Comparison of ENCODE assay signal across 11 cellular contexts in genomic region chr2:120238728-120239487, GRCh38. TPM values are rescaled to one million over a fixed set of nuclear protein-coding genes. Genes with fewer than 3 reads are reported as not detected.
DNase-seq lines count a peak whose midpoint lies in the region; ATAC-seq, FAIRE-seq and TF ChIP-seq lines count a peak whose summit lies in the region.
"Had no signal": no experiment of that assay in that cellular context is flagged by ENCODE, and none has a peak within 500 bp of the region (broad histone marks: within the 10 kb centered on the region; RNA-seq: fewer than 3 reads in every experiment).

No MANE protein-coding gene starts in this region.

- peak; percentile 27; the same call in 1 of the 3 replicates for ATAC-seq in DND-41 (ENCODE audit: insufficient read depth, low read depth)
- peak in 3 of 4 donors; percentile 54 to 71 (median 65) for ATAC-seq in pancreas

- FAIRE-seq in pancreas (lab: Jason Lieb, UNC) = no peak

- H2AFZ ChIP-seq in DND-41 (ENCODE audit: low read depth, low read length) = no peak overlapping the region

- 80 to 81% methylated on average over 21 to 22 of the region's 22 CpGs for WGBS in pancreas, 2 donors
- WGBS in testis, 2 donors = 73 to 90% methylated on average over 21 to 22 of the region's 22 CpGs

- no peak overlapping the region for H3K27ac Mint-ChIP-seq in activated CD4-positive, alpha-beta memory T cell treated with anti-CD3 and anti-CD28 coated beads, Interleukin-2, amount 10 ng/mL, durations not matched to agents 7 days and 5 days
- H3K27ac Mint-ChIP-seq: activated naive CD4-positive, alpha-beta T cell treated with anti-CD3 and anti-CD28 coated beads for 36 hours had no signal

- H3K79me2 ChIP-seq in DND-41 (ENCODE audit: insufficient read depth, low read length) = no peaks in the 10 kb centered on the region

- intact Hi-C loops in pancreas (cut with DNase I) (no loop called here), testis (cut with DNase I; ENCODE audit: low total_unique reads) (no loop called here)

- H3K36me3 ChIP-seq in DND-41 (ENCODE audit: insufficient read depth, low read length) (no peaks in the 10 kb centered on the region), SJSA1 (no peaks in the 10 kb centered on the region), pancreas (no peaks in the 10 kb centered on the region), testis (ENCODE audit: low read depth, missing control alignments) (no peaks in the 10 kb centered on the region)

- H3K4me2 ChIP-seq in DND-41 (ENCODE audit: insufficient read depth, low read length) = no peak overlapping the region

- peaks cover 8% of the 10 kb centered on the region for H3K9me3 Mint-ChIP-seq in activated CD4-positive, alpha-beta memory T cell treated with anti-CD3 and anti-CD28 coated beads, Interleukin-2, amount 10 ng/mL, durations not matched to agents 7 days and 5 days

- H3K4me1 Mint-ChIP-seq in activated CD4-positive, alpha-beta memory T cell treated with anti-CD3 and anti-CD28 coated beads, Interleukin-2, amount 10 ng/mL, durations not matched to agents 7 days and 5 days = peaks cover 14% of the 10 kb centered on the region

- POLR2A ChIA-PET in activated CD4-positive, alpha-beta memory T cell treated with anti-CD3 and anti-CD28 coated beads, Interleukin-2, amount 10 ng/mL, durations not matched to agents 7 days and 5 days (lab: Charles Lee) = interaction anchor here (1.8 kb wide), 1 partner anchor 14 kb away, joined by 5 read pairs; the partner anchor contains the start of gene RALB

- H3K4me3 ChIP-seq in DND-41 (ENCODE audit: low read depth in 1 of 2, low read length in 2 of 2) = no peak overlapping the region
- no peak overlapping the region for H3K4me3 ChIP-seq in SJSA1
- H3K4me3 ChIP-seq in fibroblast of mammary gland (ENCODE audit: control insufficient read depth, low read depth, low read length) = no peak overlapping the region
- H3K4me3 ChIP-seq in pancreas = no peak overlapping the region
- no peak overlapping the region for H3K4me3 ChIP-seq in testis

- CTCF ChIA-PET in activated CD4-positive, alpha-beta memory T cell treated with anti-CD3 and anti-CD28 coated beads, Interleukin-2, amount 10 ng/mL, durations not matched to agents 7 days and 5 days (lab: Charles Lee) = no interaction called here

- no peak for TF ChIP-seq CTCF in DND-41 (IDR thresholded peaks at IDR 0.05; ENCODE audit: borderline replicate concordance, extremely low read depth, low read length, poor library complexity, severe bottlenecking)
- TF ChIP-seq CTCF in fibroblast of mammary gland (conservative IDR thresholded peaks at IDR 0.05; ENCODE audit: control insufficient read depth, insufficient read depth, low read depth, low read length) = no peak
- no peak for TF ChIP-seq CTCF in pancreas (IDR thresholded peaks at IDR 0.05)
- no peak for TF ChIP-seq CTCF in testis (IDR thresholded peaks at IDR 0.05)

- H3K4me1 ChIP-seq in DND-41 (ENCODE audit: insufficient read depth, low read length) (no peaks in the 10 kb centered on the region), SJSA1 (replicated peaks) (peaks cover 38% of the 10 kb centered on the region), pancreas (no peaks in the 10 kb centered on the region), testis (peaks cover 5% of the 10 kb centered on the region)

- TF ChIP-seq POLR2A in testis (IDR thresholded peaks at IDR 0.05) = no peak

- H3K9me3 ChIP-seq in DND-41 (ENCODE audit: insufficient read depth, low read length, severe bottlenecking) (no peaks in the 10 kb centered on the region), SJSA1 (replicated peaks) (no peaks in the 10 kb centered on the region), pancreas (no peaks in the 10 kb centered on the region), testis (no peaks in the 10 kb centered on the region)

- H4K20me1 ChIP-seq in DND-41 (ENCODE audit: insufficient read depth, low read length) = no peaks in the 10 kb centered on the region

- H3K27ac ChIP-seq in DND-41 (ENCODE audit: low read length) (no peak overlapping the region), SJSA1 (peak overlapping the region; percentile 21; the same call in 1 of the 2 replicates), pancreas (no peak overlapping the region), testis (peak overlapping the region in 1 of 2 donors; percentile 35)

- H3K9ac ChIP-seq in DND-41 (ENCODE audit: low read depth, low read length) = no peak overlapping the region

- no peaks in the 10 kb centered on the region for H3K27me3 ChIP-seq in DND-41 (ENCODE audit: insufficient read depth, low read length, poor library complexity)
- no peaks in the 10 kb centered on the region for H3K27me3 ChIP-seq in SJSA1 (replicated peaks)
- no peaks in the 10 kb centered on the region for H3K27me3 ChIP-seq in pancreas
- no peaks in the 10 kb centered on the region for H3K27me3 ChIP-seq in testis

- H3K36me3 Mint-ChIP-seq in activated CD4-positive, alpha-beta memory T cell treated with anti-CD3 and anti-CD28 coated beads, Interleukin-2, amount 10 ng/mL, durations not matched to agents 7 days and 5 days (ENCODE audit: low read depth) = peaks cover 3% of the 10 kb centered on the region

- H3K4me3 Mint-ChIP-seq in activated CD4-positive, alpha-beta memory T cell treated with anti-CD3 and anti-CD28 coated beads, Interleukin-2, amount 10 ng/mL, durations not matched to agents 7 days and 5 days = no peak overlapping the region
- H3K4me3 Mint-ChIP-seq: activated naive CD4-positive, alpha-beta T cell treated with anti-CD3 and anti-CD28 coated beads for 36 hours had no signal

- DNase-seq in DND-41 (no peak), SJSA1 (ENCODE audit: low read depth in 1 of 2, low spot score in 2 of 2) (peak; percentile 43 to 91), fibroblast of mammary gland (ENCODE audit: low read depth) (peak; percentile 90), pancreas (peak in 1 of 6 donors; percentile 50), HuH-7 (ENCODE audit: low spot score) (no peak), NCI-H1694 treated with DMSO at 0.1 percent for 48 hours (lab: John Stamatoyannopoulos, UW) (no peak), testis (no peak)
- DNase-seq in activated CD4-positive, alpha-beta memory T cell treated with anti-CD3 and anti-CD28 coated beads, Interleukin-2, amount 10 ng/mL, durations not matched to agents 7 days and 5 days = no peak
- DNase-seq: activated naive CD4-positive, alpha-beta T cell treated with anti-CD3 and anti-CD28 coated beads for 36 hours; KG1; SIG-M5 had no signal

- H3K27me3 Mint-ChIP-seq in activated CD4-positive, alpha-beta memory T cell treated with anti-CD3 and anti-CD28 coated beads, Interleukin-2, amount 10 ng/mL, durations not matched to agents 7 days and 5 days = no peaks in the 10 kb centered on the region

RNA-seq across cellular contexts. Expression of gene RALB, which starts 13.7 kb away (rescaled TPM):
- total RNA-seq in SJSA1 (2014; rRNA removed; shearing (Covaris generic)) = 63.1 and 84.7 TPM in 2 replicates
- total RNA-seq in pancreas (10 to 100 TPM; 12.0 to 24.2 (median 15.4) TPM), testis (10 to 100 TPM; 88.7 to 91.6 TPM)
- polyA plus RNA-seq in pancreas (10 to 100 TPM in 1 of 2 donors, 1 to 10 TPM in 1; 9.8 to 18.5 TPM), testis (ENCODE audit: insufficient read depth, low read depth, low replicate concordance) (69.9 TPM)
- total RNA-seq in activated CD4-positive, alpha-beta memory T cell treated with anti-CD3 and anti-CD28 coated beads, Interleukin-2, amount 10 ng/mL, durations not matched to agents 7 days and 5 days = 10 to 100 TPM; 59.2 to 59.3 TPM

RNA-seq across cellular contexts. Expression of gene TMEM185B, which starts 15.7 kb away (rescaled TPM):
- total RNA-seq in SJSA1 (2014; rRNA removed; shearing (Covaris generic)) = 52.8 and 54.5 TPM in 2 replicates
- total RNA-seq in pancreas (10 to 100 TPM in 3 of 6 donors, 1 to 10 TPM in 3; 6.6 to 13.5 (median 11.0) TPM), testis (10 to 100 TPM; 63.4 to 72.5 TPM)
- polyA plus RNA-seq in pancreas (1 to 10 TPM; 2.8 to 5.7 TPM), testis (ENCODE audit: insufficient read depth, low read depth, low replicate concordance) (41.2 TPM)
- total RNA-seq in activated CD4-positive, alpha-beta memory T cell treated with anti-CD3 and anti-CD28 coated beads, Interleukin-2, amount 10 ng/mL, durations not matched to agents 7 days and 5 days = 10 to 100 TPM; 19.2 to 21.8 TPM

Comparison
In these comparisons a context has a peak if more than half of its experiments do, and no peak if none do; other contexts are left out.
1. DNase-seq: peak in SJSA1 (2 of 2) and fibroblast of mammary gland (single experiment); none in DND-41 (single experiment), HuH-7 (single experiment), NCI-H1694 treated with DMSO at 0.1 percent for 48 hours (single experiment), testis (single experiment) and activated CD4-positive, alpha-beta memory T cell treated with anti-CD3 and anti-CD28 coated beads, Interleukin-2, amount 10 ng/mL, durations not matched to agents 7 days and 5 days (single experiment).